ENCODE assay signal across 8 cellular contexts in genomic region chr2:207847807-207848544, GRCh38.
DNase-seq lines count a peak whose midpoint lies in the region; ATAC-seq and TF ChIP-seq lines count a peak whose summit lies in the region.

No MANE protein-coding gene starts in this region.

- H3K9me2 ChIP-seq in PC-3 (replicated peaks; ENCODE audit: low read length): no peaks in the 10 kb centered on the region
- H3K9me2 ChIP-seq in MM.1S (replicated peaks; ENCODE audit: insufficient read depth, low read length): no peaks in the 10 kb centered on the region

- no peak overlapping the region for H3K9ac ChIP-seq in PC-3 (ENCODE audit: low read length)
- no peak overlapping the region for H3K9ac ChIP-seq in MM.1S (ENCODE audit: low read length)

- intact Hi-C loops in PC-3 (cut with micrococcal nuclease) (loop anchor here (1.0 to 5.0 kb wide), 3 partner anchors 19 to 124 kb away; partner anchors contain the start of gene FZD5), head of caudate nucleus (cut with DNase I) (no loop called here)

- H3F3A ChIP-seq in PC-3 (ENCODE audit: low read length, unreplicated experiment) (no peaks in the 10 kb centered on the region), MM.1S (ENCODE audit: insufficient read depth, low read length) (no peaks in the 10 kb centered on the region)

- no TSS peak for BruUV-seq in PC-3 (replicated peaks; lab: Mats Ljungman, UMichigan)

- no peaks in the 10 kb centered on the region for H3K79me2 ChIP-seq in PC-3 (ENCODE audit: low read length)
- H3K79me2 ChIP-seq in MM.1S (ENCODE audit: low read length): no peaks in the 10 kb centered on the region

- H3K4me2 ChIP-seq in PC-3 (ENCODE audit: low read length) (peak overlapping the region; percentile 40), MM.1S (ENCODE audit: low read depth, low read length) (no peak overlapping the region)

- no peaks in the 10 kb centered on the region for H4K20me1 ChIP-seq in PC-3 (ENCODE audit: low read length)
- no peaks in the 10 kb centered on the region for H4K20me1 ChIP-seq in MM.1S (ENCODE audit: insufficient read depth, low read length)

- CTCF ChIA-PET in PC-3 (lab: Charles Lee): interaction anchor here (0.7 to 1.1 kb wide), 2 partner anchors 92 to 192 kb away, joined by 3 to 4 read pairs; no protein-coding TSS in a partner anchor

- POLR2A ChIA-PET in PC-3 (lab: Charles Lee; ENCODE audit: unreplicated experiment): interaction anchor here (0.6 kb wide), 1 partner anchor 17 kb away, joined by 4 read pairs; no protein-coding TSS in a partner anchor

- H3K4me3 ChIP-seq in PC-3 (ENCODE audit: low read length) (no peak overlapping the region), MM.1S (ENCODE audit: low read length) (no peak overlapping the region)

- TF ChIP-seq CTCF in PC-3 (conservative IDR thresholded peaks at IDR 0.05; ENCODE audit: low read depth, low read length) (no peak), MM.1S (IDR thresholded peaks at IDR 0.05; ENCODE audit: low read length) (no peak)

- H3K36me3 ChIP-seq in PC-3 (ENCODE audit: low read depth, low read length): no peaks in the 10 kb centered on the region
- H3K36me3 ChIP-seq in MM.1S (replicated peaks; ENCODE audit: insufficient read depth, low read length): no peaks in the 10 kb centered on the region

- H3K27me3 ChIP-seq in PC-3 (ENCODE audit: low read length) (no peaks in the 10 kb centered on the region), MM.1S (replicated peaks; ENCODE audit: insufficient read depth, low read length) (no peaks in the 10 kb centered on the region)

- H2AFZ ChIP-seq in PC-3 (ENCODE audit: low read length): peak overlapping the region; percentile 23; the same call in 1 of the 2 replicates
- no peak overlapping the region for H2AFZ ChIP-seq in MM.1S (ENCODE audit: low read length)

- DNase-seq in HT1080 (ENCODE audit: low read depth) (peak; percentile 64), PC-3 (peak; percentile 84), glomerular endothelial cell (ENCODE audit: extremely low read depth, low read depth, low spot score) (peak; percentile 80), retina (peak; percentile 48), cerebellar nuclear complex (lab: John Stamatoyannopoulos, UW) (no peak), MM.1S (no peak), head of caudate nucleus (no peak), activated gamma-delta T cell treated with Interleukin-2 at 50 U/mL for 16 hours (no peak)

- H3K9me3 ChIP-seq in PC-3 (ENCODE audit: low read length) (no peaks in the 10 kb centered on the region), MM.1S (replicated peaks; ENCODE audit: insufficient read depth, low read length) (no peaks in the 10 kb centered on the region)

- peak; percentile 93 for ATAC-seq in PC-3

- peaks cover 16% of the 10 kb centered on the region for H3K4me1 ChIP-seq in PC-3 (ENCODE audit: insufficient read depth, low read length)
- no peaks in the 10 kb centered on the region for H3K4me1 ChIP-seq in MM.1S (ENCODE audit: low read length)

- H3K27ac ChIP-seq in PC-3 (ENCODE audit: low read length): no peak overlapping the region
- no peak overlapping the region for H3K27ac ChIP-seq in MM.1S (ENCODE audit: low read length)

Comparison
In these comparisons a context has a peak if more than half of its experiments do, and no peak if none do; other contexts are left out.
1. DNase-seq: peak in HT1080 (single experiment), PC-3 (single experiment), glomerular endothelial cell (single experiment) and retina (single experiment); none in cerebellar nuclear complex (0 of 2), MM.1S (single experiment), head of caudate nucleus (0 of 42) and activated gamma-delta T cell treated with Interleukin-2 at 50 U/mL for 16 hours (single experiment).